ENCODE assay signal across 8 cellular contexts in the genomic region with DNA sequence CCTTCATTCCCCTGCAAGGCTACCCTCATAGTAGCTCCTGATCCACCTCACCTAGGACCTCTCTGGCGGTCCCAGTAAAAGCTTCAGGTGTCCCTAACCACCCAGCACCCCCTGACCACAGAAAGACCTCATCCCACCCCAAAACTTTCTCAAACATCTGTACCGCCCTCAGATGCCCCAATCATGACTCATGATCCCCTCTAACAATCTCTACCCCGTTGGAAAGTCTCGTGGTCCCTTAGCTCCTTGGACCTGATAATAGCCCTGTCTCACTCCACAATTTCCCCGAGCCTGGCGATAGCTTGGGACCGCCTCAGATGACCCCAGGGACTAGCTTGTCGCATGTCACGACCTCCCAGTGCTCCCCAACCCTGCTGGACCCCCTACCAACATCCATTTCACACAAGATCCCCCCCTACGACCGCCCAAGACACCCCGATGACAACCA. TPM values are rescaled to one million over a fixed set of nuclear protein-coding genes. Genes with fewer than 3 reads are reported as not detected.
DNase-seq lines count a peak whose midpoint lies in the region; ATAC-seq and TF ChIP-seq lines count a peak whose summit lies in the region.

No MANE protein-coding gene starts in this region.

- H3K27me3 ChIP-seq in colonic mucosa: no peaks in the 10 kb centered on the region

- no peak for ATAC-seq in omental fat pad (ENCODE audit: low FRiP score)

- TF ChIP-seq CTCF in NB4 (IDR thresholded peaks at IDR 0.05; ENCODE audit: low read depth, low read length): no peak
- TF ChIP-seq CTCF in colonic mucosa (IDR thresholded peaks at IDR 0.05): no peak
- no peak for TF ChIP-seq CTCF in omental fat pad (IDR thresholded peaks at IDR 0.05)

- DNase-seq in EH (ENCODE audit: low read depth): peak; percentile 69
- DNase-seq in NB4 (ENCODE audit: low read depth): peak; percentile 22
- DNase-seq in colonic mucosa: no peak
- DNase-seq in myocyte (ENCODE audit: low read depth): peak; percentile 38
- no peak for DNase-seq in SK-N-DZ (ENCODE audit: low spot score)
- no peak for DNase-seq in HuH-7 (ENCODE audit: low spot score)
- DNase-seq in NCI-H1930 (lab: John Stamatoyannopoulos, UW): no peak
- DNase-seq in omental fat pad (ENCODE audit: low spot score): no peak

- H3K4me1 ChIP-seq in colonic mucosa: peaks cover 10% of the 10 kb centered on the region

- TF ChIP-seq POLR2A in NB4 (IDR thresholded peaks at IDR 0.05; ENCODE audit: extremely low read depth, insufficient read length): no peak

- intact Hi-C loops in colonic mucosa (cut with DNase I): loop anchor here (10.0 kb wide), 1 partner anchor 62 kb away; no protein-coding TSS in a partner anchor

- H3K9ac ChIP-seq in colonic mucosa (ENCODE audit: low read depth in 2 of 2, low read length in 2 of 2): peak overlapping the region; percentile 92 to 97

- peak overlapping the region; percentile 81 for H3K27ac ChIP-seq in colonic mucosa

- H3K9me3 ChIP-seq in colonic mucosa: no peaks in the 10 kb centered on the region

- peak overlapping the region; percentile 94 for H3K4me3 ChIP-seq in NB4 (ENCODE audit: low read depth, low read length)
- H3K4me3 ChIP-seq in colonic mucosa: peak overlapping the region; percentile 88

- H3K36me3 ChIP-seq in colonic mucosa: no peaks in the 10 kb centered on the region

RNA-seq across cellular contexts. Expression of a gene that starts 0.5 kb away (rescaled TPM):
- total RNA-seq in colonic mucosa (100 to 1,000 TPM; 188 to 228 TPM), myocyte (133 and 149 TPM in 2 replicates), omental fat pad (100 to 1,000 TPM; 134 to 234 (median 190) TPM)
- 418 TPM for polyA plus RNA-seq in myocyte (2012)
- polyA plus RNA-seq in SK-N-DZ (2014; cell fraction: cytosol; rRNA removed): 265 and 332 TPM in 2 replicates
- polyA plus RNA-seq in SK-N-DZ (2014; cell fraction: nucleus; rRNA removed): 175 and 232 TPM in 2 replicates

RNA-seq across cellular contexts. Expression of a gene that starts 1.6 kb away (rescaled TPM):
- total RNA-seq in colonic mucosa (1 to 10 TPM; 4.0 to 4.7 TPM), myocyte (3.1 and 5.6 TPM in 2 replicates), omental fat pad (10 to 100 TPM in 1 of 4 donors, 1 to 10 TPM in 3; 2.0 to 10.4 (median 4.6) TPM)
- 3.3 TPM for polyA plus RNA-seq in myocyte (2012)
- 5.0 and 5.5 TPM in 2 replicates for polyA plus RNA-seq in SK-N-DZ (2014; cell fraction: cytosol; rRNA removed)
- 5.8 and 11.0 TPM in 2 replicates for polyA plus RNA-seq in SK-N-DZ (2014; cell fraction: nucleus; rRNA removed)

RNA-seq across cellular contexts. Expression of a gene that starts 11.0 kb away (rescaled TPM):
- 10 to 100 TPM in 1 of 2 donors, 1 to 10 TPM in 1; 9.3 to 15.0 TPM for total RNA-seq in colonic mucosa
- total RNA-seq in myocyte: 2.8 and 4.1 TPM in 2 replicates
- 6.1 TPM for polyA plus RNA-seq in myocyte (2012)
- polyA plus RNA-seq in SK-N-DZ (2014; cell fraction: cytosol; rRNA removed): 3.6 and 5.1 TPM in 2 replicates
- polyA plus RNA-seq in SK-N-DZ (2014; cell fraction: nucleus; rRNA removed): 8.0 and 11.3 TPM in 2 replicates
- total RNA-seq in omental fat pad: 1 to 10 TPM; 2.3 to 9.0 (median 4.6) TPM

RNA-seq across cellular contexts. Expression of a gene that starts 32.7 kb away (rescaled TPM):
- total RNA-seq in colonic mucosa (under 1 TPM in 1 of 2 donors, not detected in 1; 0.24 TPM), myocyte (not detected in 2 replicates), omental fat pad (not detected)
- polyA plus RNA-seq in myocyte (2012): 0.04 TPM
- polyA plus RNA-seq in SK-N-DZ (2014; cell fraction: cytosol; rRNA removed): not detected in 2 replicates
- not detected in 2 replicates for polyA plus RNA-seq in SK-N-DZ (2014; cell fraction: nucleus; rRNA removed)

RNA-seq across cellular contexts. Expression of a gene that starts 51.8 kb away (rescaled TPM):
- total RNA-seq in colonic mucosa (100 to 1,000 TPM; 260 to 272 TPM), myocyte (not detected in 2 replicates), omental fat pad (not detected)
- polyA plus RNA-seq in myocyte (2012): 0.15 TPM
- polyA plus RNA-seq in SK-N-DZ (2014; cell fraction: cytosol; rRNA removed): not detected in 2 replicates
- not detected in 2 replicates for polyA plus RNA-seq in SK-N-DZ (2014; cell fraction: nucleus; rRNA removed)

Comparison
In these comparisons a context has a peak if more than half of its experiments do, and no peak if none do; other contexts are left out.
1. DNase-seq: peak in EH (single experiment), NB4 (single experiment) and myocyte (single experiment); none in colonic mucosa (single experiment), SK-N-DZ (single experiment), HuH-7 (single experiment), NCI-H1930 (0 of 2) and omental fat pad (single experiment).